In the genomic region with DNA sequence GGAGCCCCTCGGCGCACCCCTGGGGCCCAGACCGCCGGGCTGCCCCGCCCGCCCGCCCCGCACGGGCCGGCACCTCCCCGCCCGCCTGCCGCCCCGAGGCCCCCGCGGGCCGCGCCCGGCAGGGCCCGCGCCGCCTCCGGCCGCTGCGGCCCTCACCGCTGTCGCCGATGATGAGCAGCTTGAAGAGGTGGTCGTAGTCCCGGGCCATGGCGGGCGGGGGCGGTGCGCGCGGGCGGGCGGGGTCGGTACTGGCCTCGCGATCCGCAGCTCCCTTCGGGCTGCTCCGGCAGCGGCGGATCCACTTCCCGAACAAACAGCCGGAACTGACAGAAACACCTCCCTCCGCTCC, we compare ENCODE assay signal across 8 cellular contexts. TPM values are rescaled to one million over a fixed set of nuclear protein-coding genes. Genes with fewer than 3 reads are reported as not detected.
DNase-seq lines count a peak whose midpoint lies in the region; ATAC-seq and TF ChIP-seq lines count a peak whose summit lies in the region.

A gene (minus strand): TSS at position 311 of the 349 bp plus-strand sequence. CDS start 103 bp downstream, at position 208.

- POLR2A ChIA-PET in A673 (lab: Charles Lee; ENCODE audit: low non-redundant PET): interaction anchor here (1.6 kb wide), 1 partner anchor 85 kb away, joined by 12 read pairs; a partner anchor contains a TSS

- CTCF ChIA-PET in A673 (lab: Charles Lee): interaction anchor here (0.6 to 1.7 kb wide), 2 partner anchors 149 to 251 kb away, joined by 4 to 5 read pairs; a partner anchor contains a TSS

- DNase-seq in A673 (ENCODE audit: low spot score) (no peak), amniotic epithelial cell (ENCODE audit: low read depth) (peak; percentile 86), medulla oblongata (ENCODE audit: extremely low spot score) (no peak), epidermal melanocyte (ENCODE audit: insufficient read length, low spot score) (no peak)
- no peak for DNase-seq in stimulated activated effector memory CD8-positive, alpha-beta T cell treated with anti-CD3 and anti-CD28 coated beads, Interleukin-12 subunit alpha, Interleukin-12 subunit beta, amount 100 ng/mL, for 72 hours (ENCODE audit: low spot score in 2 of 2)

- H3K4me3 Mint-ChIP-seq in stimulated activated effector memory CD8-positive, alpha-beta T cell treated with anti-CD3 and anti-CD28 coated beads, Interleukin-12 subunit alpha, Interleukin-12 subunit beta, amount 100 ng/mL, for 72 hours: peak within 1 kb of the TSS; percentile 70

- H3K4me1 Mint-ChIP-seq in stimulated activated effector memory CD8-positive, alpha-beta T cell treated with anti-CD3 and anti-CD28 coated beads, Interleukin-12 subunit alpha, Interleukin-12 subunit beta, amount 100 ng/mL, for 72 hours: peaks cover 81% of the 10 kb centered on the region

- BruUV-seq in A673 (replicated peaks; lab: Mats Ljungman, UMichigan): no TSS peak

- H3K4me1 ChIP-seq in A673 (ENCODE audit: insufficient read depth, low read length, poor library complexity, severe bottlenecking) (peaks cover 13% of the 10 kb centered on the region), iPS-18a (ENCODE audit: control insufficient read depth, low read depth, low read length) (peaks cover 13% of the 10 kb centered on the region)

- H3K36me3 Mint-ChIP-seq in stimulated activated effector memory CD8-positive, alpha-beta T cell treated with anti-CD3 and anti-CD28 coated beads, Interleukin-12 subunit alpha, Interleukin-12 subunit beta, amount 100 ng/mL, for 72 hours: peaks cover 67% of the 10 kb centered on the region

- H3K9ac ChIP-seq in iPS-18a (ENCODE audit: low read length): peak within 1 kb of the TSS; percentile 78

- H3K27me3 ChIP-seq in A673 (replicated peaks; ENCODE audit: insufficient read depth, low read depth, low read length, poor library complexity) (no peaks in the 10 kb centered on the region), iPS-18a (ENCODE audit: control insufficient read depth, insufficient read depth, low read length) (no peaks in the 10 kb centered on the region)

- TF ChIP-seq CTCF in A673 (conservative IDR thresholded peaks at IDR 0.05; ENCODE audit: low read depth, low read length): no peak

- ATAC-seq in HG02642 (IDR thresholded peaks at IDR 0.05; ENCODE audit: poor library complexity, unreplicated experiment) (peak; percentile 13), HG03520 (IDR thresholded peaks at IDR 0.05; ENCODE audit: unreplicated experiment) (no peak)
- ATAC-seq in stimulated activated effector memory CD8-positive, alpha-beta T cell treated with anti-CD3 and anti-CD28 coated beads, Interleukin-12 subunit alpha, Interleukin-12 subunit beta, amount 100 ng/mL, for 72 hours: no peak

- H3K36me3 ChIP-seq in A673 (ENCODE audit: insufficient read depth, low read length, poor library complexity, severe bottlenecking) (no peaks in the 10 kb centered on the region), iPS-18a (ENCODE audit: control insufficient read depth, low read depth, low read length) (no peaks in the 10 kb centered on the region)

- H3K9me3 Mint-ChIP-seq in stimulated activated effector memory CD8-positive, alpha-beta T cell treated with anti-CD3 and anti-CD28 coated beads, Interleukin-12 subunit alpha, Interleukin-12 subunit beta, amount 100 ng/mL, for 72 hours: no peaks in the 10 kb centered on the region

- intact Hi-C loops in A673 (cut with micrococcal nuclease; ENCODE audit: unreplicated experiment): loop anchor here (10.0 kb wide), 1 partner anchor 148 kb away; a partner anchor contains a TSS

- H3K27ac Mint-ChIP-seq in stimulated activated effector memory CD8-positive, alpha-beta T cell treated with anti-CD3 and anti-CD28 coated beads, Interleukin-12 subunit alpha, Interleukin-12 subunit beta, amount 100 ng/mL, for 72 hours: peak within 1 kb of the TSS; percentile 95

- H3K27ac ChIP-seq in A673 (ENCODE audit: low read depth, low read length, poor library complexity, severe bottlenecking) (peak within 1 kb of the TSS; percentile 88), iPS-18a (ENCODE audit: low read length) (peak within 1 kb of the TSS; percentile 44)

- H3K9me3 ChIP-seq in A673 (ENCODE audit: low read depth, low read length, poor library complexity, severe bottlenecking) (no peaks in the 10 kb centered on the region), iPS-18a (ENCODE audit: control insufficient read depth, low read depth, low read length) (no peaks in the 10 kb centered on the region)

- H3K4me3 ChIP-seq in A673 (ENCODE audit: low read depth, low read length, poor library complexity, severe bottlenecking) (peak within 1 kb of the TSS; percentile 98), iPS-18a (ENCODE audit: low read length) (peak within 1 kb of the TSS; percentile 95)

RNA-seq across cellular contexts. Expression of the gene that starts here (rescaled TPM):
- total RNA-seq in A673 (2021): 57.9 and 63.0 TPM in 2 replicates
